ENCODE assay signal across 21 cellular contexts in the genomic region with DNA sequence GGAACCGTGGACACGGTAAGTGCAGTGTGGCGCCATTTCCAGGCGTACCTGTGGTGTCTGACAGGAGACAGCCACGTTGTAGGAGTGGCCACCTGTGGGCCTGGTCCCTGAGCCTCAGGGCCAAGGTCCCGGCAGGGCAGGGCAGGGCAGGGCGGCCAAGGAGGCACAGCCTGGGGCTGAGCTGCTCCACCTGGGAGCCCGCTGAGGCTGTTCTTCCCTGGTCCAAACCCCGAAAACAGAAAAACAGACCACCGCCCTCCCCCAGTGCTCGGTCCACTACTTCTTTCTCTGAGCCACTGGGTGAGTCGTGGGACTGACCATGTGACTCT. TPM values are rescaled to one million over a fixed set of nuclear protein-coding genes. Genes with fewer than 3 reads are reported as not detected.
DNase-seq lines count a peak whose midpoint lies in the region; ATAC-seq, FAIRE-seq and TF ChIP-seq lines count a peak whose summit lies in the region.
"Had no signal": no experiment of that assay in that cellular context is flagged by ENCODE, and none has a peak within 500 bp of the region (broad histone marks: within the 10 kb centered on the region; RNA-seq: fewer than 3 reads in every experiment).

No MANE protein-coding gene starts in this region.

- H3K14ac ChIP-seq in IMR-90 (replicated peaks; ENCODE audit: low read depth, low read length) (no peak overlapping the region), neuronal stem cell (ENCODE audit: low read length) (no peak overlapping the region)

- TF ChIP-seq CTCF in IMR-90 (conservative IDR thresholded peaks at IDR 0.05; ENCODE audit: low read depth, low read length) (no peak), K562 (IDR thresholded peaks at IDR 0.05 in 2 of 3, conservative IDR thresholded peaks at IDR 0.05 in 1 of 3; ENCODE audit: insufficient read depth in 2 of 3, low read depth in 1 of 3, low read length in 3 of 3) (no peak)

- H3K23ac ChIP-seq in IMR-90 (ENCODE audit: low read depth, low read length): no peak overlapping the region
- no peak overlapping the region for H3K23ac ChIP-seq in neuronal stem cell (ENCODE audit: low read depth, low read length, poor library complexity)

- H3K79me1 ChIP-seq in IMR-90 (ENCODE audit: low read depth in 1 of 2, low read length in 2 of 2) (peaks cover 3 to 23% of the 10 kb centered on the region in 2 experiments; a peak in 2 of 4 replicates), neuronal stem cell (ENCODE audit: low read depth, low read length) (peaks cover 6% of the 10 kb centered on the region)

- H3K4me1 ChIP-seq in IMR-90 (ENCODE audit: control insufficient read depth, insufficient read depth, low read length) (no peaks in the 10 kb centered on the region), K562 (replicated peaks in 1 of 2; ENCODE audit: control insufficient read depth in 2 of 2, insufficient read depth in 2 of 2, low read length in 2 of 2) (peaks cover 0 to 15% of the 10 kb centered on the region in 2 experiments; a peak in 2 of 5 replicates), neuronal stem cell (ENCODE audit: control insufficient read depth in 2 of 2, insufficient read depth in 1 of 2, low read depth in 1 of 2, low read length in 2 of 2) (no peaks in the 10 kb centered on the region)
- H3K4me1 ChIP-seq: BE2C had no signal

- dilution Hi-C loops in IMR-90 (cut with HindIII; ENCODE audit: low sequenced_read_pairs, unreplicated experiment): no loop called here

- no peak for TF ChIP-seq EP300 in K562 (IDR thresholded peaks at IDR 0.05; ENCODE audit: low read length)

- no peaks in the 10 kb centered on the region for H3K27me3 ChIP-seq in IMR-90 (ENCODE audit: control insufficient read depth, insufficient read depth, low read length)
- H3K27me3 ChIP-seq in K562 (ENCODE audit: control insufficient read depth in 2 of 2, insufficient read depth in 2 of 2, low read length in 2 of 2): no peaks in the 10 kb centered on the region
- no peaks in the 10 kb centered on the region for H3K27me3 ChIP-seq in neuronal stem cell (ENCODE audit: control insufficient read depth in 3 of 3, insufficient read depth in 3 of 3, low read depth in 1 of 3, low read length in 3 of 3)
- H3K27me3 ChIP-seq: BE2C had no signal

- H2BK120ac ChIP-seq in IMR-90 (ENCODE audit: low read depth, low read length): no peak overlapping the region
- H2BK120ac ChIP-seq in neuronal stem cell (ENCODE audit: low read depth, low read length): no peak overlapping the region

- no peak for TF ChIP-seq POLR2A in IMR-90 (IDR thresholded peaks at IDR 0.05; ENCODE audit: low read depth, low read length)
- no peak for TF ChIP-seq POLR2A in K562 (conservative IDR thresholded peaks at IDR 0.05)

- WGBS in IMR-90 (ENCODE audit: extremely low coverage in 2 of 2, insufficient read length in 1 of 2), 2 experiments: 100% methylated on average over 2 of the region's 12 CpGs; no CpG with 5 or more reads in 1 of the 2 experiments
- WGBS in K562 (ENCODE audit: insufficient coverage, low coverage, missing lambda C conversion rate): 96% methylated on average over 11 of the region's 12 CpGs
- no CpG with 5 or more reads among the region's 12 CpGs for WGBS in neuronal stem cell (ENCODE audit: extremely low coverage in 2 of 2, insufficient read length in 2 of 2, insufficient replicate concordance in 1 of 2), 2 donors

- DNase-seq in IMR-90: no peak
- DNase-seq in K562 (ENCODE audit: extremely low read depth in 1 of 4, low spot score in 3 of 4): no peak
- no peak for DNase-seq in neuronal stem cell (ENCODE audit: low spot score)
- DNase-seq in GM03348 (ENCODE audit: low spot score): no peak
- no peak for DNase-seq in head of caudate nucleus
- DNase-seq: BE2C; C1 segment of cervical spinal cord; CD4-positive, CD25-positive, alpha-beta regulatory T cell; CD8-positive, alpha-beta memory T cell; COR-L47; DMS 273 treated with DMSO at 0.1 percent for 48 hours; DMS53; DND-41; EL; H9; Karpas-422; KBM-7 had no signal

- no peak for ATAC-seq in IMR-90 (ENCODE audit: low read depth)
- ATAC-seq in K562: no peak
- ATAC-seq in GM21423 (IDR thresholded peaks at IDR 0.05; ENCODE audit: unreplicated experiment): no peak

- H2AK5ac ChIP-seq in IMR-90 (ENCODE audit: low read depth, low read length): no peak overlapping the region
- no peak overlapping the region for H2AK5ac ChIP-seq in neuronal stem cell (ENCODE audit: low read depth, low read length)

- no peak overlapping the region for H3K4me2 ChIP-seq in IMR-90 (ENCODE audit: low read depth, low read length)
- H3K4me2 ChIP-seq in K562 (ENCODE audit: insufficient read depth, low read length): no peak overlapping the region
- H3K4me2 ChIP-seq in neuronal stem cell (ENCODE audit: insufficient read depth, low read length, poor library complexity, severe bottlenecking): no peak overlapping the region

- POLR2A ChIA-PET in IMR-90 (lab: Charles Lee; ENCODE audit: unreplicated experiment) (interaction anchor here (0.6 kb wide), 1 partner anchor 8 kb away, joined by 9 read pairs; no protein-coding TSS in a partner anchor), K562 (lab: Yijun Ruan, JAX) (interaction anchor here (0.8 to 1.6 kb wide), 4 partner anchors 8 to 34 kb away, joined by 3 to 6 read pairs (median 4); no protein-coding TSS in a partner anchor)

- H3K18ac ChIP-seq in IMR-90 (ENCODE audit: low read depth, low read length): no peak overlapping the region
- H3K18ac ChIP-seq in neuronal stem cell (ENCODE audit: low read length): no peak overlapping the region

- H2BK12ac ChIP-seq in neuronal stem cell (ENCODE audit: low read length): no peak overlapping the region

- H2AK9ac ChIP-seq in IMR-90 (replicated peaks; ENCODE audit: low read depth, low read length, poor library complexity): peak overlapping the region; percentile 13

- H3K27ac ChIP-seq in IMR-90 (ENCODE audit: insufficient read depth, low read length) (no peak overlapping the region), K562 (ENCODE audit: extremely low read depth, low read depth, low read length) (no peak overlapping the region), neuronal stem cell (replicated peaks; ENCODE audit: low read length) (no peak overlapping the region)

- peaks cover 6% of the 10 kb centered on the region; the same call in 2 of the 3 replicates for H3K79me2 ChIP-seq in K562 (ENCODE audit: control insufficient read depth, insufficient read depth, low read length)

- in situ Hi-C loops in IMR-90 (cut with MboI; ENCODE audit: low sequenced_read_pairs): no loop called here
- in situ Hi-C loops in K562 (cut with MboI): no loop called here

- H3K4ac ChIP-seq in IMR-90 (ENCODE audit: low read depth, low read length) (no peak overlapping the region), neuronal stem cell (ENCODE audit: low read length) (no peak overlapping the region)

- intact Hi-C loops in IMR-90 (cut with micrococcal nuclease): no loop called here
- intact Hi-C loops in K562 (cut with micrococcal nuclease): no loop called here
- intact Hi-C loops in head of caudate nucleus (cut with DNase I): no loop called here

- H4K20me1 ChIP-seq in IMR-90 (ENCODE audit: insufficient read depth, low read length): no peaks in the 10 kb centered on the region
- H4K20me1 ChIP-seq in K562 (replicated peaks; ENCODE audit: control insufficient read depth, insufficient read depth, low read length): no peaks in the 10 kb centered on the region

- H3K9ac ChIP-seq in IMR-90 (ENCODE audit: low read depth, low read length) (no peak overlapping the region), K562 (ENCODE audit: insufficient read depth in 1 of 2, low read depth in 2 of 2, low read length in 2 of 2) (no peak overlapping the region), neuronal stem cell (ENCODE audit: low read depth, low read length, poor library complexity) (no peak overlapping the region)

- H4K91ac ChIP-seq in IMR-90 (ENCODE audit: insufficient read depth, low read depth, low read length): no peak overlapping the region
- no peak overlapping the region for H4K91ac ChIP-seq in neuronal stem cell (ENCODE audit: low read depth, low read length, poor library complexity)

- H3K4me3 ChIP-seq in IMR-90 (ENCODE audit: insufficient read depth, low read depth, low read length): no peak overlapping the region
- H3K4me3 ChIP-seq in K562: no peak overlapping the region
- peak overlapping the region in 1 of 2 donors; percentile 8 for H3K4me3 ChIP-seq in neuronal stem cell (ENCODE audit: low read length in 2 of 2)

- H3K9me1 ChIP-seq in IMR-90 (ENCODE audit: insufficient read depth, low read length) (peaks cover 4% of the 10 kb centered on the region; the same call in 1 of the 2 replicates), K562 (ENCODE audit: control insufficient read depth, insufficient read depth, low read length) (no peaks in the 10 kb centered on the region)

- H3K36me3 ChIP-seq in IMR-90 (ENCODE audit: control insufficient read depth, insufficient read depth, low read length) (peaks cover 81% of the 10 kb centered on the region), K562 (ENCODE audit: control insufficient read depth, insufficient read depth, low read length) (peaks cover 96% of the 10 kb centered on the region), neuronal stem cell (replicated peaks in 1 of 2; ENCODE audit: control insufficient read depth in 2 of 2, insufficient read depth in 2 of 2, low read length in 2 of 2) (peaks cover 67 to 95% of the 10 kb centered on the region in 2 donors)

- BruUV-seq in IMR-90 (replicated peaks; lab: Mats Ljungman, UMichigan) (no TSS peak), K562 (replicated peaks; lab: Mats Ljungman, UMichigan) (no TSS peak)

- no peak overlapping the region for H4K5ac ChIP-seq in IMR-90 (ENCODE audit: low read depth, low read length)

- H4K8ac ChIP-seq in IMR-90 (ENCODE audit: low read depth in 2 of 2, low read length in 2 of 2) (no peak overlapping the region), neuronal stem cell (ENCODE audit: low read depth, low read length) (no peak overlapping the region)

- CTCF ChIA-PET in IMR-90 (lab: Yijun Ruan, JAX) (no interaction called here), K562 (lab: Yijun Ruan, JAX; ENCODE audit: low intra/inter-chr PET ratio) (no interaction called here)

- no peak overlapping the region for H3K56ac ChIP-seq in IMR-90 (ENCODE audit: extremely low read depth, insufficient read depth, low read length)

- H2AFZ ChIP-seq in IMR-90 (replicated peaks; ENCODE audit: low read length, poor library complexity) (no peak overlapping the region), K562 (ENCODE audit: low read depth, low read length) (no peak overlapping the region), neuronal stem cell (ENCODE audit: low read length) (no peak overlapping the region)

- no peak for FAIRE-seq in K562 (lab: Jason Lieb, UNC)
- FAIRE-seq: GM12892, GM18507, H1 had no signal

- TF ChIP-seq RAD21 in IMR-90 (IDR thresholded peaks at IDR 0.05; ENCODE audit: low read length): no peak
- TF ChIP-seq RAD21 in K562 (CRISPR knock-in tag; conservative IDR thresholded peaks at IDR 0.05 in 1 of 2, IDR thresholded peaks at IDR 0.05 in 1 of 2): no peak

- no peak overlapping the region for H2BK15ac ChIP-seq in IMR-90 (ENCODE audit: low read depth, low read length)
- no peak overlapping the region for H2BK15ac ChIP-seq in neuronal stem cell (ENCODE audit: low read length)

- no peaks in the 10 kb centered on the region for H3K9me3 ChIP-seq in IMR-90 (ENCODE audit: control insufficient read depth, insufficient read depth, low read length)
- H3K9me3 ChIP-seq in K562 (replicated peaks; ENCODE audit: control insufficient read depth, insufficient read depth, low read depth, low read length): no peaks in the 10 kb centered on the region; the same call in 1 of the 2 replicates
- no peaks in the 10 kb centered on the region for H3K9me3 ChIP-seq in neuronal stem cell (replicated peaks in 1 of 2; ENCODE audit: control insufficient read depth in 2 of 2, insufficient read depth in 1 of 2, low read depth in 1 of 2, low read length in 2 of 2)
- H3K9me3 ChIP-seq: BE2C had no signal

- H2BK5ac ChIP-seq in IMR-90 (ENCODE audit: low read depth, low read length, poor library complexity, severe bottlenecking): no peak overlapping the region
- H2BK5ac ChIP-seq in neuronal stem cell (ENCODE audit: low read length): peak overlapping the region; percentile 66

- H2BK20ac ChIP-seq in IMR-90 (ENCODE audit: low read depth, low read length): no peak overlapping the region

RNA-seq across cellular contexts. Expression of gene PMPCA, which starts 8.6 kb away (rescaled TPM):
- total RNA-seq in IMR-90 (2012; rRNA removed) (62.6 and 86.7 TPM in 2 replicates), K562 (2014; rRNA removed) (86.6 and 111 TPM in 2 replicates), K562 (2014; rRNA removed; fragmentation: Illumina TruSeq; extraction: Trizol) (82.4 and 104 TPM in 2 replicates), K562 (2015; rRNA removed; fragmentation: Illumina TruSeq; extraction: Trizol) (66.6 and 67.5 TPM in 2 replicates), K562 (2021) (118 and 139 TPM in 2 replicates)
- polyA plus RNA-seq in IMR-90 (2012; rRNA removed) (95.8 and 102 TPM in 2 replicates), K562 (2011; rRNA removed) (114 and 119 TPM in 2 replicates), K562 (2014; fragmentation: Illumina TruSeq; extraction: Trizol) (99.8 and 122 TPM in 2 replicates), K562 (2014; fragmentation: Nextera tagmentation; extraction: Ambion mirVana) (10 to 100 TPM; 23.9 to 30.0 TPM), K562 (2014; rRNA removed) (129 and 143 TPM in 2 replicates)
- polyA plus RNA-seq in IMR-90 (2012; cell fraction: cytosol; rRNA removed): 61.2 and 75.2 TPM in 2 replicates
- 216 and 222 TPM in 2 replicates for polyA plus RNA-seq in IMR-90 (2012; cell fraction: nucleus; rRNA removed; ENCODE audit: low replicate concordance)
- 255 and 404 TPM in 2 replicates for total RNA-seq in K562 (2011; cell fraction: chromatin; rRNA removed; ENCODE audit: low replicate concordance)
- total RNA-seq in K562 (2011; cell fraction: nucleolus; rRNA removed): 209 and 247 TPM in 2 replicates
- total RNA-seq in K562 (2011; cell fraction: nucleoplasm; rRNA removed): 203 and 214 TPM in 2 replicates
- 102 and 129 TPM in 2 replicates for polyA plus RNA-seq in K562 (2011; cell fraction: cytosol; rRNA removed)
- polyA plus RNA-seq in K562 (2011; cell fraction: nucleus; rRNA removed): 346 and 387 TPM in 2 replicates
- 65.8 and 181 TPM in 2 replicates for polyA plus RNA-seq in K562 (2012)
- 81.4 and 83.2 TPM in 2 replicates for polyA minus RNA-seq in K562 (2011; rRNA and poly(A)+ RNA removed)
- 40.2 and 43.4 TPM in 2 replicates for polyA minus RNA-seq in K562 (2011; cell fraction: cytosol; rRNA and poly(A)+ RNA removed)
- polyA minus RNA-seq in K562 (2011; cell fraction: nucleus; rRNA and poly(A)+ RNA removed): 68.0 and 90.1 TPM in 2 replicates
- polyA plus RNA-seq in neuronal stem cell (2013, experiment 1 of 2): 37.1 TPM
- polyA plus RNA-seq in neuronal stem cell (2013, experiment 2 of 2): 37.8 TPM

RNA-seq across cellular contexts. Expression of gene ENTR1, which starts 8.6 kb away (rescaled TPM):
- total RNA-seq in IMR-90 (2012; rRNA removed): 14.5 and 17.2 TPM in 2 replicates
- polyA plus RNA-seq in IMR-90 (2012; rRNA removed): 34.9 and 37.3 TPM in 2 replicates
- polyA plus RNA-seq in IMR-90 (2012; cell fraction: cytosol; rRNA removed): 30.9 and 32.0 TPM in 2 replicates
- polyA plus RNA-seq in IMR-90 (2012; cell fraction: nucleus; rRNA removed; ENCODE audit: low replicate concordance): 139 and 181 TPM in 2 replicates
- total RNA-seq in K562 (2011; cell fraction: chromatin; rRNA removed; ENCODE audit: low replicate concordance): 129 and 278 TPM in 2 replicates
- total RNA-seq in K562 (2011; cell fraction: nucleolus; rRNA removed): 185 and 197 TPM in 2 replicates
- total RNA-seq in K562 (2011; cell fraction: nucleoplasm; rRNA removed): 143 and 151 TPM in 2 replicates
- total RNA-seq in K562 (2014; rRNA removed): 79.0 and 88.8 TPM in 2 replicates
- total RNA-seq in K562 (2014; rRNA removed; fragmentation: Illumina TruSeq; extraction: Trizol): 38.1 and 38.3 TPM in 2 replicates
- 61.3 and 65.5 TPM in 2 replicates for total RNA-seq in K562 (2015; rRNA removed; fragmentation: Illumina TruSeq; extraction: Trizol)
- 101 and 104 TPM in 2 replicates for total RNA-seq in K562 (2021)
- 77.3 and 92.6 TPM in 2 replicates for polyA plus RNA-seq in K562 (2011; rRNA removed)
- polyA plus RNA-seq in K562 (2011; cell fraction: cytosol; rRNA removed): 45.3 and 59.9 TPM in 2 replicates
- polyA plus RNA-seq in K562 (2011; cell fraction: nucleus; rRNA removed): 432 and 490 TPM in 2 replicates
- polyA plus RNA-seq in K562 (2012): 54.6 and 62.9 TPM in 2 replicates
- polyA plus RNA-seq in K562 (2014; fragmentation: Illumina TruSeq; extraction: Trizol): 72.6 and 75.9 TPM in 2 replicates
- 1 to 10 TPM; 6.7 to 9.6 TPM for polyA plus RNA-seq in K562 (2014; fragmentation: Nextera tagmentation; extraction: Ambion mirVana)
- polyA plus RNA-seq in K562 (2014; rRNA removed): 106 and 108 TPM in 2 replicates
- 19.2 and 21.9 TPM in 2 replicates for polyA minus RNA-seq in K562 (2011; rRNA and poly(A)+ RNA removed)
- polyA minus RNA-seq in K562 (2011; cell fraction: cytosol; rRNA and poly(A)+ RNA removed): 33.9 and 46.1 TPM in 2 replicates
- 76.5 and 84.3 TPM in 2 replicates for polyA minus RNA-seq in K562 (2011; cell fraction: nucleus; rRNA and poly(A)+ RNA removed)
- 53.7 TPM for polyA plus RNA-seq in neuronal stem cell (2013, experiment 1 of 2)
- 51.2 TPM for polyA plus RNA-seq in neuronal stem cell (2013, experiment 2 of 2)

RNA-seq across cellular contexts. Expression of gene SNAPC4, which starts 19.1 kb away (rescaled TPM):
- 2.5 and 3.1 TPM in 2 replicates for total RNA-seq in IMR-90 (2012; rRNA removed)
- 6.5 and 7.6 TPM in 2 replicates for polyA plus RNA-seq in IMR-90 (2012; rRNA removed)
- polyA plus RNA-seq in IMR-90 (2012; cell fraction: cytosol; rRNA removed): 3.2 and 3.7 TPM in 2 replicates
- 42.0 and 62.6 TPM in 2 replicates for polyA plus RNA-seq in IMR-90 (2012; cell fraction: nucleus; rRNA removed; ENCODE audit: low replicate concordance)
- 42.9 and 79.4 TPM in 2 replicates for total RNA-seq in K562 (2011; cell fraction: chromatin; rRNA removed; ENCODE audit: low replicate concordance)
- total RNA-seq in K562 (2011; cell fraction: nucleolus; rRNA removed): 32.0 TPM in 2 replicates
- total RNA-seq in K562 (2011; cell fraction: nucleoplasm; rRNA removed): 23.1 and 26.3 TPM in 2 replicates
- total RNA-seq in K562 (2014; rRNA removed): 14.4 and 15.8 TPM in 2 replicates
- total RNA-seq in K562 (2014; rRNA removed; fragmentation: Illumina TruSeq; extraction: Trizol): 7.1 and 8.8 TPM in 2 replicates
- total RNA-seq in K562 (2015; rRNA removed; fragmentation: Illumina TruSeq; extraction: Trizol): 9.3 and 11.1 TPM in 2 replicates
- 17.1 and 18.7 TPM in 2 replicates for total RNA-seq in K562 (2021)
- 4.4 and 4.5 TPM in 2 replicates for polyA plus RNA-seq in K562 (2011; rRNA removed)
- polyA plus RNA-seq in K562 (2011; cell fraction: cytosol; rRNA removed): 3.2 and 7.4 TPM in 2 replicates
- 16.1 and 32.6 TPM in 2 replicates for polyA plus RNA-seq in K562 (2011; cell fraction: nucleus; rRNA removed)
- 9.7 and 10.5 TPM in 2 replicates for polyA plus RNA-seq in K562 (2012)
- 8.8 and 9.0 TPM in 2 replicates for polyA plus RNA-seq in K562 (2014; fragmentation: Illumina TruSeq; extraction: Trizol)
- under 1 TPM; 0.21 to 0.46 TPM for polyA plus RNA-seq in K562 (2014; fragmentation: Nextera tagmentation; extraction: Ambion mirVana)
- 18.7 and 21.8 TPM in 2 replicates for polyA plus RNA-seq in K562 (2014; rRNA removed)
- 6.7 and 10.2 TPM in 2 replicates for polyA minus RNA-seq in K562 (2011; rRNA and poly(A)+ RNA removed)
- 6.1 and 7.4 TPM in 2 replicates for polyA minus RNA-seq in K562 (2011; cell fraction: cytosol; rRNA and poly(A)+ RNA removed)
- 8.3 and 11.7 TPM in 2 replicates for polyA minus RNA-seq in K562 (2011; cell fraction: nucleus; rRNA and poly(A)+ RNA removed)
- polyA plus RNA-seq in neuronal stem cell (2013, experiment 1 of 2): 7.2 TPM
- polyA plus RNA-seq in neuronal stem cell (2013, experiment 2 of 2): 7.1 TPM

RNA-seq across cellular contexts. Expression of gene INPP5E, which starts 20.6 kb away (rescaled TPM):
- total RNA-seq in IMR-90 (2012; rRNA removed): 1.6 and 1.9 TPM in 2 replicates
- 9.4 and 11.0 TPM in 2 replicates for polyA plus RNA-seq in IMR-90 (2012; rRNA removed)
- 6.8 and 9.8 TPM in 2 replicates for polyA plus RNA-seq in IMR-90 (2012; cell fraction: cytosol; rRNA removed)
- polyA plus RNA-seq in IMR-90 (2012; cell fraction: nucleus; rRNA removed; ENCODE audit: low replicate concordance): 46.1 and 80.7 TPM in 2 replicates
- total RNA-seq in K562 (2011; cell fraction: chromatin; rRNA removed; ENCODE audit: low replicate concordance): 37.0 and 74.1 TPM in 2 replicates
- total RNA-seq in K562 (2011; cell fraction: nucleolus; rRNA removed): 37.7 and 43.0 TPM in 2 replicates
- total RNA-seq in K562 (2011; cell fraction: nucleoplasm; rRNA removed): 29.3 and 32.3 TPM in 2 replicates
- 8.8 and 11.1 TPM in 2 replicates for total RNA-seq in K562 (2014; rRNA removed)
- total RNA-seq in K562 (2014; rRNA removed; fragmentation: Illumina TruSeq; extraction: Trizol): 2.5 and 2.9 TPM in 2 replicates
- total RNA-seq in K562 (2015; rRNA removed; fragmentation: Illumina TruSeq; extraction: Trizol): 5.4 and 5.7 TPM in 2 replicates
- 16.3 and 17.4 TPM in 2 replicates for total RNA-seq in K562 (2021)
- polyA plus RNA-seq in K562 (2011; rRNA removed): 4.4 and 6.8 TPM in 2 replicates
- 4.8 and 9.1 TPM in 2 replicates for polyA plus RNA-seq in K562 (2011; cell fraction: cytosol; rRNA removed)
- polyA plus RNA-seq in K562 (2011; cell fraction: nucleus; rRNA removed): 52.4 and 74.6 TPM in 2 replicates
- 9.4 and 14.3 TPM in 2 replicates for polyA plus RNA-seq in K562 (2012)
- 4.9 and 8.4 TPM in 2 replicates for polyA plus RNA-seq in K562 (2014; fragmentation: Illumina TruSeq; extraction: Trizol)
- polyA plus RNA-seq in K562 (2014; fragmentation: Nextera tagmentation; extraction: Ambion mirVana): under 1 TPM; 0.38 to 0.56 TPM
- 14.1 and 15.1 TPM in 2 replicates for polyA plus RNA-seq in K562 (2014; rRNA removed)
- 1.9 and 2.4 TPM in 2 replicates for polyA minus RNA-seq in K562 (2011; rRNA and poly(A)+ RNA removed)
- polyA minus RNA-seq in K562 (2011; cell fraction: cytosol; rRNA and poly(A)+ RNA removed): 3.7 and 3.8 TPM in 2 replicates
- polyA minus RNA-seq in K562 (2011; cell fraction: nucleus; rRNA and poly(A)+ RNA removed): 10.7 and 12.0 TPM in 2 replicates
- polyA plus RNA-seq in neuronal stem cell (2013, experiment 1 of 2): 17.9 TPM
- polyA plus RNA-seq in neuronal stem cell (2013, experiment 2 of 2): 17.2 TPM

RNA-seq across cellular contexts. Expression of gene CARD9, which starts 45.6 kb away (rescaled TPM):
- total RNA-seq in IMR-90 (2012; rRNA removed): 0.36 and 1.1 TPM in 2 replicates
- polyA plus RNA-seq in IMR-90 (2012; rRNA removed): 1.5 and 1.9 TPM in 2 replicates
- polyA plus RNA-seq in IMR-90 (2012; cell fraction: cytosol; rRNA removed): 0.47 and 1.0 TPM in 2 replicates
- polyA plus RNA-seq in IMR-90 (2012; cell fraction: nucleus; rRNA removed; ENCODE audit: low replicate concordance): 9.8 and 17.9 TPM in 2 replicates
- 37.4 and 149 TPM in 2 replicates for total RNA-seq in K562 (2011; cell fraction: chromatin; rRNA removed; ENCODE audit: low replicate concordance)
- 92.6 and 92.9 TPM in 2 replicates for total RNA-seq in K562 (2011; cell fraction: nucleolus; rRNA removed)
- 39.7 and 46.5 TPM in 2 replicates for total RNA-seq in K562 (2011; cell fraction: nucleoplasm; rRNA removed)
- 37.6 and 40.1 TPM in 2 replicates for total RNA-seq in K562 (2014; rRNA removed)
- 3.5 and 3.6 TPM in 2 replicates for total RNA-seq in K562 (2014; rRNA removed; fragmentation: Illumina TruSeq; extraction: Trizol)
- total RNA-seq in K562 (2015; rRNA removed; fragmentation: Illumina TruSeq; extraction: Trizol): 14.6 and 15.8 TPM in 2 replicates
- total RNA-seq in K562 (2021): 35.6 and 42.7 TPM in 2 replicates
- polyA plus RNA-seq in K562 (2011; rRNA removed): 9.7 and 27.8 TPM in 2 replicates
- polyA plus RNA-seq in K562 (2011; cell fraction: cytosol; rRNA removed): 10.5 and 13.4 TPM in 2 replicates
- 231 and 234 TPM in 2 replicates for polyA plus RNA-seq in K562 (2011; cell fraction: nucleus; rRNA removed)
- polyA plus RNA-seq in K562 (2012): 21.9 and 61.0 TPM in 2 replicates
- polyA plus RNA-seq in K562 (2014; fragmentation: Illumina TruSeq; extraction: Trizol): 4.7 and 13.2 TPM in 2 replicates
- 1 to 10 TPM; 1.7 to 2.0 TPM for polyA plus RNA-seq in K562 (2014; fragmentation: Nextera tagmentation; extraction: Ambion mirVana)
- 40.4 and 53.0 TPM in 2 replicates for polyA plus RNA-seq in K562 (2014; rRNA removed)
- 4.8 and 5.0 TPM in 2 replicates for polyA minus RNA-seq in K562 (2011; rRNA and poly(A)+ RNA removed)
- polyA minus RNA-seq in K562 (2011; cell fraction: cytosol; rRNA and poly(A)+ RNA removed): 7.2 and 12.8 TPM in 2 replicates
- polyA minus RNA-seq in K562 (2011; cell fraction: nucleus; rRNA and poly(A)+ RNA removed): 25.8 and 55.4 TPM in 2 replicates
- polyA plus RNA-seq in neuronal stem cell (2013, experiment 1 of 2): 0.14 TPM
- 0.17 TPM for polyA plus RNA-seq in neuronal stem cell (2013, experiment 2 of 2)
- polyA plus RNA-seq: CD8-positive, alpha-beta memory T cell had no signal
